ENCODE assay signal across 14 cellular contexts in genomic region chr3:58073315-58074125, GRCh38.
DNase-seq lines count a peak whose midpoint lies in the region; ATAC-seq and TF ChIP-seq lines count a peak whose summit lies in the region.
"Had no signal": no experiment of that assay in that cellular context is flagged by ENCODE, and none has a peak within 500 bp of the region (broad histone marks: within the 10 kb centered on the region; RNA-seq: fewer than 3 reads in every experiment).

No MANE protein-coding gene starts in this region.

- H3K4me3 ChIP-seq in left ventricle myocardium inferior = no peak overlapping the region
- H3K4me3 ChIP-seq in Karpas-422 (ENCODE audit: low read length) = no peak overlapping the region
- H3K4me3 ChIP-seq in hepatocyte = no peak overlapping the region
- H3K4me3 ChIP-seq in CD8-positive, alpha-beta T cell (ENCODE audit: low read depth, low read length) = no peak overlapping the region
- no peak overlapping the region for H3K4me3 ChIP-seq in ovary

- no peak for ATAC-seq in CD8-positive, alpha-beta T cell
- no peak for ATAC-seq in GM21717 (IDR thresholded peaks at IDR 0.05; ENCODE audit: unreplicated experiment)
- ATAC-seq: effector memory CD8-positive, alpha-beta T cell; stimulated activated naive CD8-positive, alpha-beta T cell treated with anti-CD3 and anti-CD28 coated beads, Interleukin-15, amount 100 ng/mL, for 72 hours had no signal

- peaks cover 36% of the 10 kb centered on the region for H3K4me1 Mint-ChIP-seq in CD8-positive, alpha-beta T cell (ENCODE audit: low read depth)

- H3K27ac ChIP-seq in left ventricle myocardium inferior (replicated peaks) = peak overlapping the region; percentile 2
- H3K27ac ChIP-seq in Karpas-422 (ENCODE audit: low read length) = no peak overlapping the region
- H3K27ac ChIP-seq in hepatocyte = peak overlapping the region; percentile 26
- H3K27ac ChIP-seq in CD8-positive, alpha-beta T cell (ENCODE audit: low read depth, low read length) = no peak overlapping the region
- no peak overlapping the region for H3K27ac ChIP-seq in ovary

- H3K4me1 ChIP-seq in left ventricle myocardium inferior = peaks cover 32% of the 10 kb centered on the region
- peaks cover 9% of the 10 kb centered on the region for H3K4me1 ChIP-seq in Karpas-422 (ENCODE audit: low read length)
- H3K4me1 ChIP-seq in hepatocyte (ENCODE audit: insufficient read depth) = peaks cover 26% of the 10 kb centered on the region
- peaks cover 26% of the 10 kb centered on the region for H3K4me1 ChIP-seq in CD8-positive, alpha-beta T cell (ENCODE audit: insufficient read depth, low read length)
- peaks cover 2% of the 10 kb centered on the region for H3K4me1 ChIP-seq in ovary (ENCODE audit: insufficient read depth)

- POLR2A ChIA-PET in CD8-positive, alpha-beta T cell (lab: Charles Lee) = interaction anchor here (1.5 to 1.7 kb wide), 2 partner anchors 8 to 14 kb away, joined by 4 to 5 read pairs; no protein-coding TSS in a partner anchor

- H3K9me3 Mint-ChIP-seq in CD8-positive, alpha-beta T cell = no peaks in the 10 kb centered on the region
- H3K9me3 Mint-ChIP-seq: activated CD4-positive, alpha-beta T cell treated with anti-CD3 and anti-CD28 coated beads, Interleukin-2, amount 10 ng/mL, durations not matched to agents 24 days and 14 days; effector memory CD8-positive, alpha-beta T cell; stimulated activated naive CD8-positive, alpha-beta T cell treated with anti-CD3 and anti-CD28 coated beads, Interleukin-15, amount 100 ng/mL, for 72 hours had no signal

- intact Hi-C loops in left ventricle myocardium inferior (cut with micrococcal nuclease) (no loop called here), cardiac septum (cut with DNase I) (no loop called here), ovary (cut with DNase I) (loop anchor here in 1 of 4 donors (10.0 kb wide), 1 partner anchor 59 kb away; no protein-coding TSS in a partner anchor)
- intact Hi-C loops in CD8-positive, alpha-beta T cell (cut with DNase I, micrococcal nuclease) = no loop called here

- no peak for TF ChIP-seq POLR2A in ovary (IDR thresholded peaks at IDR 0.05)

- H3K9me3 ChIP-seq in left ventricle myocardium inferior (replicated peaks) (no peaks in the 10 kb centered on the region), Karpas-422 (ENCODE audit: low read length) (no peaks in the 10 kb centered on the region), hepatocyte (ENCODE audit: low read depth) (no peaks in the 10 kb centered on the region), ovary (no peaks in the 10 kb centered on the region)
- H3K9me3 ChIP-seq in CD8-positive, alpha-beta T cell (ENCODE audit: low read length) = no peaks in the 10 kb centered on the region
- H3K9me3 ChIP-seq: SJCRH30 had no signal

- H4K20me1 ChIP-seq in Karpas-422 (ENCODE audit: insufficient read depth, low read depth, low read length) (no peaks in the 10 kb centered on the region), hepatocyte (ENCODE audit: insufficient read depth, poor library complexity, severe bottlenecking) (peaks cover 3% of the 10 kb centered on the region)

- DNase-seq in left ventricle myocardium inferior (no peak), cardiac septum (ENCODE audit: low spot score) (no peak), Karpas-422 (no peak), hepatocyte (ENCODE audit: low spot score) (no peak), ovary (no peak), NCI-H345 treated with DMSO at 0.1 percent for 48 hours (lab: John Stamatoyannopoulos, UW; ENCODE audit: unreplicated experiment) (no peak)
- no peak for DNase-seq in CD8-positive, alpha-beta T cell
- DNase-seq: activated CD4-positive, alpha-beta T cell treated with anti-CD3 and anti-CD28 coated beads, Interleukin-2, amount 10 ng/mL, durations not matched to agents 24 days and 14 days; activated naive CD8-positive, alpha-beta T cell treated with anti-CD3 and anti-CD28 coated beads, Interleukin-2, amount 10 ng/mL, durations not matched to agents 7 days and 5 days; effector memory CD8-positive, alpha-beta T cell; NCI-H446 treated with DMSO at 0.1 percent for 48 hours; SJCRH30; stimulated activated naive CD8-positive, alpha-beta T cell treated with anti-CD3 and anti-CD28 coated beads, Interleukin-15, amount 100 ng/mL, for 72 hours had no signal

- WGBS in hepatocyte (ENCODE audit: low lambda C conversion rate, missing lambda C conversion rate) = 81% methylated on average over 9 of the region's 9 CpGs
- WGBS in ovary, 3 donors = 76 to 86% (median 79%) methylated on average over 9 of the region's 9 CpGs

- TF ChIP-seq EP300 in ovary (IDR thresholded peaks at IDR 0.05) = no peak

- no peak overlapping the region for H3K9ac ChIP-seq in Karpas-422 (ENCODE audit: low read length)

- H3K9me2 ChIP-seq in Karpas-422 (replicated peaks; ENCODE audit: insufficient read depth, low read length) = no peaks in the 10 kb centered on the region
- no peaks in the 10 kb centered on the region for H3K9me2 ChIP-seq in hepatocyte (replicated peaks; ENCODE audit: insufficient read depth)

- H3K27me3 Mint-ChIP-seq in CD8-positive, alpha-beta T cell (ENCODE audit: low read depth) = no peaks in the 10 kb centered on the region
- H3K27me3 Mint-ChIP-seq: activated CD4-positive, alpha-beta T cell treated with anti-CD3 and anti-CD28 coated beads, Interleukin-2, amount 10 ng/mL, durations not matched to agents 24 days and 14 days; effector memory CD8-positive, alpha-beta T cell; stimulated activated naive CD8-positive, alpha-beta T cell treated with anti-CD3 and anti-CD28 coated beads, Interleukin-15, amount 100 ng/mL, for 72 hours had no signal

- no peak overlapping the region for H3K4me3 Mint-ChIP-seq in CD8-positive, alpha-beta T cell
- H3K4me3 Mint-ChIP-seq: effector memory CD8-positive, alpha-beta T cell had no signal

- H3K36me3 ChIP-seq in left ventricle myocardium inferior = peaks cover 17% of the 10 kb centered on the region
- no peaks in the 10 kb centered on the region for H3K36me3 ChIP-seq in Karpas-422 (ENCODE audit: insufficient read depth, low read length)
- peaks cover 5% of the 10 kb centered on the region for H3K36me3 ChIP-seq in hepatocyte (replicated peaks; ENCODE audit: insufficient read depth, low read depth)
- H3K36me3 ChIP-seq in CD8-positive, alpha-beta T cell (ENCODE audit: insufficient read depth, low read length) = peaks cover 3% of the 10 kb centered on the region
- no peaks in the 10 kb centered on the region for H3K36me3 ChIP-seq in ovary
- H3K36me3 ChIP-seq: SJCRH30 had no signal

- no peak overlapping the region for H3K27ac Mint-ChIP-seq in CD8-positive, alpha-beta T cell
- H3K27ac Mint-ChIP-seq: activated naive CD8-positive, alpha-beta T cell treated with anti-CD3 and anti-CD28 coated beads, Interleukin-2, amount 10 ng/mL, durations not matched to agents 7 days and 5 days; effector memory CD8-positive, alpha-beta T cell had no signal

- TF ChIP-seq CTCF in left ventricle myocardium inferior (IDR thresholded peaks at IDR 0.05; ENCODE audit: borderline replicate concordance) (no peak), hepatocyte (IDR thresholded peaks at IDR 0.05; ENCODE audit: poor library complexity) (no peak), ovary (IDR thresholded peaks at IDR 0.05) (no peak)
- no peak for TF ChIP-seq CTCF in CD8-positive, alpha-beta T cell (IDR thresholded peaks at IDR 0.05)

- no peak overlapping the region for H2AFZ ChIP-seq in Karpas-422 (ENCODE audit: low read length)
- H2AFZ ChIP-seq in hepatocyte = no peak overlapping the region

- peak overlapping the region; percentile 7 for H3K4me2 ChIP-seq in Karpas-422 (ENCODE audit: low read depth, low read length, poor library complexity, severe bottlenecking)
- no peak overlapping the region for H3K4me2 ChIP-seq in hepatocyte

- CTCF ChIA-PET in CD8-positive, alpha-beta T cell (lab: Charles Lee) = interaction anchor here (1.5 kb wide), 1 partner anchor 65 kb away, joined by 4 read pairs; the partner anchor contains the start of gene FLNB

- H3K27me3 ChIP-seq in left ventricle myocardium inferior (ENCODE audit: low read depth) (no peaks in the 10 kb centered on the region), Karpas-422 (ENCODE audit: low read length) (no peaks in the 10 kb centered on the region), hepatocyte (no peaks in the 10 kb centered on the region), ovary (no peaks in the 10 kb centered on the region)
- H3K27me3 ChIP-seq in CD8-positive, alpha-beta T cell (ENCODE audit: insufficient read depth, low read length) = no peaks in the 10 kb centered on the region
- H3K27me3 ChIP-seq: SJCRH30 had no signal

- H3K36me3 Mint-ChIP-seq in CD8-positive, alpha-beta T cell = peaks cover 22% of the 10 kb centered on the region

- H3K79me2 ChIP-seq in Karpas-422 (ENCODE audit: low read length) (no peaks in the 10 kb centered on the region), hepatocyte (peaks cover 96% of the 10 kb centered on the region)

Comparison
In these comparisons a context has a peak if more than half of its experiments do, and no peak if none do; other contexts are left out.
1. H3K27ac ChIP-seq: peak in left ventricle myocardium inferior (single experiment) and hepatocyte (single experiment); none in Karpas-422 (single experiment), CD8-positive, alpha-beta T cell (single experiment) and ovary (0 of 2).